In the genomic region with DNA sequence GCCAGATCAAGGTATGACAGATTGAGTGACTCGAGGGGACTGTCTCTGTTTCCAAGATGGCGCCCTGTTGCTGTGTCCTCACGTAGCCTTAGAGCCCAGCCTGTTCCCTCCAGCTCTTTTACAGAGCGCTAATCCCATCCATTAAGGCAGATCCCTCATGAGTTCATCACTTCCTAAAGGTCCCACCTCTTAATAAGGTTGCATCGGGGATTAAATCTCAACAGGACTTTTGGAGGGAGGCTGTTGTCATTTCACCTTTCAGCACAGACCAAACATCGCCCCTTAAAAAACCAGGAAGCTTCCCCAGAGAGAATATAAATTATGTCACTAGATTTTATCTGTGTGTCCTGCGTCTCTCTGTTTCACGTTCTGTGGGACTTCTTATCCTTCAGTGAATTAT, we compare ENCODE assay signal across 23 cellular contexts. TPM values are rescaled to one million over a fixed set of nuclear protein-coding genes. Genes with fewer than 3 reads are reported as not detected.
A peak's percentile ranks its signal among the peaks of the same experiment; 100 is the strongest.
DNase-seq lines count a peak whose midpoint lies in the region; ATAC-seq and TF ChIP-seq lines count a peak whose summit lies in the region.
"Had no signal": no experiment of that assay in that cellular context is flagged by ENCODE, and none has a peak within 500 bp of the region (broad histone marks: within the 10 kb centered on the region; RNA-seq: fewer than 3 reads in every experiment).

No MANE protein-coding gene starts in this region.

- H3K4me3 Mint-ChIP-seq in type B pancreatic cell (peak overlapping the region; percentile 27), Calu3 (ENCODE audit: low read depth, unreplicated experiment) (no peak overlapping the region)
- H3K4me3 Mint-ChIP-seq: B cell, HFFc6 had no signal

- BruUV-seq in OCI-LY7 (replicated peaks; lab: Mats Ljungman, UMichigan) = no TSS peak
- no TSS peak for BruUV-seq in Calu3 (replicated peaks; lab: Mats Ljungman, UMichigan)

- H3K27ac Mint-ChIP-seq in type B pancreatic cell (peak overlapping the region; percentile 72), Calu3 (ENCODE audit: unreplicated experiment) (no peak overlapping the region)
- H3K27ac Mint-ChIP-seq: B cell, HFFc6 had no signal

- ATAC-seq in Right ventricle myocardium inferior (no peak), HG03196 (IDR thresholded peaks at IDR 0.05; ENCODE audit: unreplicated experiment) (no peak), GM21381 (IDR thresholded peaks at IDR 0.05; ENCODE audit: unreplicated experiment) (no peak)
- ATAC-seq: HepG2 had no signal

- H3K4me1 Mint-ChIP-seq in type B pancreatic cell (ENCODE audit: unreplicated experiment) (peaks cover 19% of the 10 kb centered on the region), Calu3 (ENCODE audit: low read depth, unreplicated experiment) (no peaks in the 10 kb centered on the region)
- H3K4me1 Mint-ChIP-seq: B cell had no signal

- H3K27me3 Mint-ChIP-seq in type B pancreatic cell (no peaks in the 10 kb centered on the region), Calu3 (ENCODE audit: unreplicated experiment) (peaks cover 12% of the 10 kb centered on the region)

- H3K9me3 Mint-ChIP-seq in type B pancreatic cell (no peaks in the 10 kb centered on the region), Calu3 (ENCODE audit: low read depth, unreplicated experiment) (no peaks in the 10 kb centered on the region)
- H3K9me3 Mint-ChIP-seq: HFFc6 had no signal

- TF ChIP-seq CTCF in OCI-LY7 (conservative IDR thresholded peaks at IDR 0.05; ENCODE audit: low read length) = no peak
- no peak for TF ChIP-seq CTCF in esophagus squamous epithelium (IDR thresholded peaks at IDR 0.05)
- no peak for TF ChIP-seq CTCF in type B pancreatic cell (conservative IDR thresholded peaks at IDR 0.05)
- no peak for TF ChIP-seq CTCF in Calu3 (IDR thresholded peaks at IDR 0.05; ENCODE audit: unreplicated experiment)

- H3K4me1 ChIP-seq in OCI-LY7 (ENCODE audit: insufficient read depth, low read length, poor library complexity, severe bottlenecking) (peaks cover 11% of the 10 kb centered on the region), esophagus squamous epithelium (peaks cover 0 to 17% (median 0%) of the 10 kb centered on the region in 3 donors)
- H3K4me1 ChIP-seq: Peyer's patch, SJSA1 had no signal

- CTCF ChIA-PET in OCI-LY7 (lab: Charles Lee; ENCODE audit: unreplicated experiment) (no interaction called here), Calu3 (lab: Charles Lee) (no interaction called here)

- no peak overlapping the region for H3K27ac ChIP-seq in OCI-LY7 (ENCODE audit: low read depth, low read length, poor library complexity, severe bottlenecking)
- H3K27ac ChIP-seq in esophagus squamous epithelium = peak overlapping the region in 3 of 4 donors; percentile 12 to 69 (median 48)
- H3K27ac ChIP-seq: HL-60, Peyer's patch, SJSA1 had no signal

- no peaks in the 10 kb centered on the region for H3K36me3 ChIP-seq in OCI-LY7 (ENCODE audit: insufficient read depth, low read length)
- H3K36me3 ChIP-seq in esophagus squamous epithelium = no peaks in the 10 kb centered on the region
- H3K36me3 ChIP-seq: Peyer's patch, SJSA1 had no signal

- no peak overlapping the region for H3K4me2 ChIP-seq in OCI-LY7 (ENCODE audit: low read length)

- peak overlapping the region; percentile 2; the same call in 1 of the 2 replicates for H2AFZ ChIP-seq in OCI-LY7 (ENCODE audit: low read length)

- no peaks in the 10 kb centered on the region for H3K36me3 Mint-ChIP-seq in type B pancreatic cell
- no peaks in the 10 kb centered on the region for H3K36me3 Mint-ChIP-seq in Calu3 (ENCODE audit: insufficient read depth, unreplicated experiment)

- no peaks in the 10 kb centered on the region for H3K27me3 ChIP-seq in esophagus squamous epithelium
- H3K27me3 ChIP-seq: Peyer's patch, SJSA1 had no signal

- intact Hi-C loops in cardiac septum (cut with DNase I) (no loop called here), Right ventricle myocardium inferior (cut with DNase I) (no loop called here), OCI-LY7 (cut with micrococcal nuclease; ENCODE audit: unreplicated experiment) (no loop called here), esophagus squamous epithelium (cut with DNase I) (no loop called here), Calu3 (cut with micrococcal nuclease; ENCODE audit: unreplicated experiment) (no loop called here)

- DNase-seq in cardiac septum (ENCODE audit: low spot score) (peak; percentile 12), Right ventricle myocardium inferior (ENCODE audit: missing footprints) (no peak), OCI-LY7 (ENCODE audit: low spot score) (no peak), esophagus squamous epithelium (lab: John Stamatoyannopoulos, UW) (no peak), type B pancreatic cell (ENCODE audit: extremely low spot score, unreplicated experiment) (no peak), Calu3 (no peak)
- DNase-seq: EL, GF-D8, H7, HFFc6, KBM-7, MM.1S, NCI-H1092, NCI-H1436, NCI-H2029, NCI-H345, Peyer's patch had no signal

- H3K9me3 ChIP-seq in OCI-LY7 (ENCODE audit: low read length) (no peaks in the 10 kb centered on the region), esophagus squamous epithelium (no peaks in the 10 kb centered on the region)
- H3K9me3 ChIP-seq: Peyer's patch, SJSA1 had no signal

- no peaks in the 10 kb centered on the region for H3K79me2 ChIP-seq in OCI-LY7 (ENCODE audit: insufficient read depth, low read depth, low read length)

- POLR2A ChIA-PET in OCI-LY7 (lab: Charles Lee) = no interaction called here

- 31 to 58% methylated on average over 8 of the region's 8 CpGs for WGBS in esophagus squamous epithelium, 2 donors

- no peak for TF ChIP-seq POLR2A in esophagus squamous epithelium (IDR thresholded peaks at IDR 0.05)

- H3K4me3 ChIP-seq in OCI-LY7 (ENCODE audit: low read depth, low read length, poor library complexity, severe bottlenecking) (no peak overlapping the region), esophagus squamous epithelium (no peak overlapping the region)
- H3K4me3 ChIP-seq: Peyer's patch, SJSA1 had no signal

- no peaks in the 10 kb centered on the region for H4K20me1 ChIP-seq in OCI-LY7 (ENCODE audit: insufficient read depth, low read length)

- no peaks in the 10 kb centered on the region for H3K9me2 ChIP-seq in OCI-LY7 (ENCODE audit: insufficient read depth, low read length)

RNA-seq across cellular contexts. Expression of a gene that starts 32.6 kb away (rescaled TPM):
- 24.9 TPM for total RNA-seq in cardiac septum
- 31.0 TPM for total RNA-seq in Right ventricle myocardium inferior
- 30.9 and 33.8 TPM in 2 replicates for total RNA-seq in OCI-LY7 (2014; rRNA removed; shearing (Covaris generic))
- total RNA-seq in OCI-LY7 (2022) = 25.2 and 29.0 TPM in 2 replicates
- 10 to 100 TPM in 1 of 4 donors, 1 to 10 TPM in 3; 4.1 to 12.2 (median 8.0) TPM for total RNA-seq in esophagus squamous epithelium
- 21.0 and 34.2 TPM in 2 replicates for total RNA-seq in type B pancreatic cell (ENCODE audit: low replicate concordance)
- 18.7 and 21.5 TPM in 2 replicates for total RNA-seq in Calu3 (2022)

RNA-seq across cellular contexts. Expression of a gene that starts 32.6 kb away (rescaled TPM):
- total RNA-seq in cardiac septum (45.1 TPM), Right ventricle myocardium inferior (64.8 TPM), OCI-LY7 (2022) (57.6 and 61.6 TPM in 2 replicates), esophagus squamous epithelium (10 to 100 TPM; 17.5 to 31.0 (median 25.5) TPM), type B pancreatic cell (ENCODE audit: low replicate concordance) (29.3 and 42.0 TPM in 2 replicates), Calu3 (2022) (15.1 and 17.3 TPM in 2 replicates)
- total RNA-seq in OCI-LY7 (2014; rRNA removed; shearing (Covaris generic)) = 51.1 and 58.7 TPM in 2 replicates
